In the genomic region with DNA sequence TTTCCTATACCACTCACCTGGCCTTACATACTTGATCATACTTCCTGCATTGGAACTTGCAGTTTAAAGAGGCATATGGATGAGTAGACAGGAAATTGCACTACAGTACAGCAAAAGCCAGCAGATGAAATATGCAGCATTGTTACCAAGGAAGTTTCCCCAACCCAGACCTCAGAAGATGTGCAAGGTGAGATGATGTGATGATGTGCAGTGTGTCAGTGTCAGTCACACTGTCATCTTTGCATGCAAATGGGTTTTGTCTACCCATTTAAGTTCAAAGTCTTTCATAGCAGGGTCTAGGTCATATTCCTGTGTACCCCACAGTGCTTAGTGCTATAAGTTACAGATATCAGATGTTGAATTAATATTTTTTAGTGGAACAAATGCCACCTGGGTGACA, we compare ENCODE assay signal across 25 cellular contexts.
"Had no signal": no experiment of that assay in that cellular context is flagged by ENCODE, and none has a peak within 500 bp of the region (broad histone marks: within the 10 kb centered on the region; RNA-seq: fewer than 3 reads in every experiment).

No MANE protein-coding gene starts in this region.

- DNase-seq: hypothalamus; islet precursor cell; left ventricle myocardium inferior; mesendoderm; naive B cell; nucleus accumbens; right lobe of liver; stimulated activated CD4-positive, alpha-beta T cell treated with anti-CD3 and anti-CD28 coated beads, Interleukin-1b, Interleukin-23, amount 100 ng/mL, for 48 hours; stimulated activated CD4-positive, alpha-beta T cell treated with anti-CD3 and anti-CD28 coated beads, Interleukin-2, amount 100 ng/mL, for 48 hours; stimulated activated CD4-positive, alpha-beta T cell treated with anti-CD3 and anti-CD28 coated beads, Interleukin-4, amount 100 ng/mL, for 4 hours; stimulated activated CD8-positive, alpha-beta memory T cell treated with anti-CD3 and anti-CD28 coated beads, Interleukin-4, amount 100 ng/mL, for 48 hours; stimulated activated naive CD4-positive, alpha-beta T cell treated with Interleukin-2 at 50 U/mL for 16 hours; stimulated activated naive CD8-positive, alpha-beta T cell treated with anti-CD3 and anti-CD28 coated beads, Interleukin-15, amount 100 ng/mL, for 72 hours; substantia nigra; uterus had no signal

- H3K9me3 ChIP-seq: left ventricle myocardium inferior, right atrium auricular region, right lobe of liver, tibial nerve, uterus had no signal

- H3K9ac ChIP-seq: parathyroid adenoma had no signal

- ATAC-seq: natural killer cell treated with Interleukin-12 subunit alpha and Interleukin-12 subunit beta and Interleukin-15 and Interleukin-18, amount 100 ng/mL, for 72 hours; right lobe of liver; stimulated activated memory B cell treated with anti-CD40 and anti-IgM and Interleukin-4, amounts not matched to agents 10 μg/mL and 1 μg/mL and 100 μg/mL, for 72 hours; stimulated activated naive CD8-positive, alpha-beta T cell treated with anti-CD3 and anti-CD28 coated beads, Interleukin-15, amount 100 ng/mL, for 72 hours had no signal

- H3K27ac ChIP-seq: left ventricle myocardium inferior, parathyroid adenoma, right atrium auricular region, right lobe of liver, tibial nerve, uterus had no signal

- H3K27me3 Mint-ChIP-seq: stimulated activated naive CD8-positive, alpha-beta T cell treated with anti-CD3 and anti-CD28 coated beads, Interleukin-15, amount 100 ng/mL, for 72 hours; type B pancreatic cell had no signal

- H3K27ac Mint-ChIP-seq: mesothelial cell of epicardium; naive B cell; natural killer cell treated with Interleukin-12 subunit alpha and Interleukin-12 subunit beta and Interleukin-15 and Interleukin-18, amount 100 ng/mL, for 72 hours; stimulated activated memory B cell treated with anti-CD40 and anti-IgM and Interleukin-4, amounts not matched to agents 10 μg/mL and 1 μg/mL and 100 μg/mL, for 72 hours; stimulated activated naive CD8-positive, alpha-beta T cell treated with anti-CD3 and anti-CD28 coated beads, Interleukin-15, amount 100 ng/mL, for 72 hours; type B pancreatic cell had no signal

- H3K36me3 ChIP-seq: left ventricle myocardium inferior, right atrium auricular region, right lobe of liver, tibial nerve, uterus had no signal

- H3K4me1 Mint-ChIP-seq: mesothelial cell of epicardium; naive B cell; stimulated activated memory B cell treated with anti-CD40 and anti-IgM and Interleukin-4, amounts not matched to agents 10 μg/mL and 1 μg/mL and 100 μg/mL, for 72 hours; stimulated activated naive CD8-positive, alpha-beta T cell treated with anti-CD3 and anti-CD28 coated beads, Interleukin-15, amount 100 ng/mL, for 72 hours had no signal

- H3K36me3 Mint-ChIP-seq: naive B cell; natural killer cell treated with Interleukin-12 subunit alpha and Interleukin-12 subunit beta and Interleukin-15 and Interleukin-18, amount 100 ng/mL, for 72 hours; stimulated activated memory B cell treated with anti-CD40 and anti-IgM and Interleukin-4, amounts not matched to agents 10 μg/mL and 1 μg/mL and 100 μg/mL, for 72 hours had no signal

- H3K79me2 ChIP-seq: parathyroid adenoma had no signal

- H3K27me3 ChIP-seq: right atrium auricular region, right lobe of liver, tibial nerve, uterus had no signal

- H3K4me3 Mint-ChIP-seq: mesothelial cell of epicardium; naive B cell; natural killer cell treated with Interleukin-12 subunit alpha and Interleukin-12 subunit beta and Interleukin-15 and Interleukin-18, amount 100 ng/mL, for 72 hours; neural crest cell; stimulated activated memory B cell treated with anti-CD40 and anti-IgM and Interleukin-4, amounts not matched to agents 10 μg/mL and 1 μg/mL and 100 μg/mL, for 72 hours; stimulated activated naive CD8-positive, alpha-beta T cell treated with anti-CD3 and anti-CD28 coated beads, Interleukin-15, amount 100 ng/mL, for 72 hours; type B pancreatic cell had no signal

- H3K4me1 ChIP-seq: left ventricle myocardium inferior, parathyroid adenoma, right atrium auricular region, right lobe of liver, uterus had no signal

- H3K9me3 Mint-ChIP-seq: neural crest cell; stimulated activated memory B cell treated with anti-CD40 and anti-IgM and Interleukin-4, amounts not matched to agents 10 μg/mL and 1 μg/mL and 100 μg/mL, for 72 hours had no signal

- H2AFZ ChIP-seq: parathyroid adenoma had no signal

- H3K4me2 ChIP-seq: smooth muscle cell had no signal

- H3K4me3 ChIP-seq: left ventricle myocardium inferior, lung, right atrium auricular region, right lobe of liver, smooth muscle cell, tibial nerve, uterus had no signal
